30 cellular contexts compared by ENCODE assay signal in genomic region chr6:124613050-124613449, GRCh38.
"Had no signal": no experiment of that assay in that cellular context is flagged by ENCODE, and none has a peak within 500 bp of the region (broad histone marks: within the 10 kb centered on the region; RNA-seq: fewer than 3 reads in every experiment).

No MANE protein-coding gene starts in this region.

- H3K9me3 Mint-ChIP-seq: activated CD4-positive, alpha-beta memory T cell treated with anti-CD3 and anti-CD28 coated beads for 36 hours; activated CD4-positive, alpha-beta T cell treated with anti-CD3 and anti-CD28 coated beads, Interleukin-2, amount 10 ng/mL, durations not matched to agents 24 days and 14 days; activated naive CD4-positive, alpha-beta T cell treated with anti-CD3 and anti-CD28 coated beads, Interleukin-2, amount 10 ng/mL, durations not matched to agents 7 days and 5 days; activated naive CD8-positive, alpha-beta T cell treated with anti-CD3 and anti-CD28 coated beads, Interleukin-2, amount 10 ng/mL, durations not matched to agents 7 days and 5 days; activated T-helper 1 cell treated with anti-CD3 and anti-CD28 coated beads, Interleukin-12 subunit alpha, Interleukin-12 subunit beta, Interleukin-2, Interleukin-4 antibody, amounts not matched to agents 30 ng/mL and 10 ng/mL and 1 ng/mL, durations not matched to agents 14 hours and 24 hours and 36 hours; activated T-helper 2 cell treated with anti-CD3 and anti-CD28 coated beads, Interferon-gamma antibody, Interleukin-2, Interleukin-4, amounts not matched to agents 10 μg/mL and 5 μg/mL and 100 μg/mL, durations not matched to agents 14 hours and 24 hours and 36 hours; brain; T-helper 1 cell treated with Interleukin-12 subunit alpha and Interleukin-12 subunit beta and Interleukin-4 antibody, amounts not matched to agents 30 μg/mL and 1 μg/mL, for 36 hours; T-helper 2 cell treated with Interferon-gamma antibody and Interleukin-4, amounts not matched to agents 5 μg/mL and 100 μg/mL, for 36 hours had no signal

- H3K4me3 Mint-ChIP-seq: activated CD4-positive, alpha-beta memory T cell treated with anti-CD3 and anti-CD28 coated beads for 36 hours; activated CD4-positive, alpha-beta T cell treated with anti-CD3 and anti-CD28 coated beads, Interleukin-2, amount 10 ng/mL, durations not matched to agents 24 days and 14 days; activated CD8-positive, alpha-beta memory T cell treated with anti-CD3 and anti-CD28 coated beads, Interleukin-2, amount 10 ng/mL, durations not matched to agents 7 days and 5 days; activated CD8-positive, alpha-beta T cell treated with anti-CD3 and anti-CD28 coated beads, Interleukin-2, amount 10 ng/mL, durations not matched to agents 7 days and 5 days; activated naive CD4-positive, alpha-beta T cell treated with anti-CD3 and anti-CD28 coated beads, Interleukin-2, amount 10 ng/mL, durations not matched to agents 7 days and 5 days; activated naive CD8-positive, alpha-beta T cell treated with anti-CD3 and anti-CD28 coated beads, Interleukin-2, amount 10 ng/mL, durations not matched to agents 7 days and 5 days; activated T-helper 1 cell treated with anti-CD3 and anti-CD28 coated beads, Interleukin-12 subunit alpha, Interleukin-12 subunit beta, Interleukin-2, Interleukin-4 antibody, amounts not matched to agents 30 ng/mL and 10 ng/mL and 1 ng/mL, durations not matched to agents 14 hours and 24 hours and 36 hours; brain; T-cell; T-helper 1 cell treated with Interleukin-12 subunit alpha and Interleukin-12 subunit beta and Interleukin-4 antibody, amounts not matched to agents 30 μg/mL and 1 μg/mL, for 36 hours; T-helper 2 cell treated with Interferon-gamma antibody and Interleukin-4, amounts not matched to agents 5 μg/mL and 100 μg/mL, for 36 hours had no signal

- ATAC-seq: activated CD4-positive, CD25-positive, alpha-beta regulatory T cell treated with anti-CD3 and anti-CD28 coated beads, Interleukin-2, amount 50 U/mL, for 24 hours; activated CD8-positive, alpha-beta memory T cell treated with anti-CD3 and anti-CD28 coated beads, Interleukin-2, amount 10 ng/mL, durations not matched to agents 7 days and 5 days; activated CD8-positive, alpha-beta T cell treated with anti-CD3 and anti-CD28 coated beads, Interleukin-2, amount 10 ng/mL, durations not matched to agents 7 days and 5 days; activated naive CD4-positive, alpha-beta T cell treated with anti-CD3 and anti-CD28 coated beads, Interleukin-2, amount 50 U/mL, for 72 hours; esophagus mucosa; T-cell had no signal

- H3K36me3 Mint-ChIP-seq: activated CD4-positive, alpha-beta memory T cell treated with anti-CD3 and anti-CD28 coated beads for 36 hours; activated CD8-positive, alpha-beta memory T cell treated with anti-CD3 and anti-CD28 coated beads, Interleukin-2, amount 10 ng/mL, durations not matched to agents 7 days and 5 days; activated naive CD4-positive, alpha-beta T cell treated with anti-CD3 and anti-CD28 coated beads, Interleukin-2, amount 10 ng/mL, durations not matched to agents 7 days and 5 days; activated naive CD4-positive, alpha-beta T cell treated with anti-CD3 and anti-CD28 coated beads, Interleukin-2, amount 50 U/mL, for 72 hours; activated naive CD8-positive, alpha-beta T cell treated with anti-CD3 and anti-CD28 coated beads, Interleukin-2, amount 10 ng/mL, durations not matched to agents 7 days and 5 days; brain; T-cell had no signal

- H3K4me3 ChIP-seq: ascending aorta, breast epithelium, cardiac muscle cell, colonic mucosa had no signal

- H3K27me3 ChIP-seq: ascending aorta, breast epithelium, cardiac muscle cell, colonic mucosa had no signal

- H3K4me1 ChIP-seq: ascending aorta, breast epithelium, colonic mucosa had no signal

- H3K27ac Mint-ChIP-seq: activated CD4-positive, alpha-beta memory T cell treated with anti-CD3 and anti-CD28 coated beads for 36 hours; activated CD4-positive, alpha-beta T cell treated with anti-CD3 and anti-CD28 coated beads, Interleukin-2, amount 10 ng/mL, durations not matched to agents 24 days and 14 days; activated CD8-positive, alpha-beta memory T cell treated with anti-CD3 and anti-CD28 coated beads, Interleukin-2, amount 10 ng/mL, durations not matched to agents 7 days and 5 days; activated CD8-positive, alpha-beta T cell treated with anti-CD3 and anti-CD28 coated beads, Interleukin-2, amount 10 ng/mL, durations not matched to agents 7 days and 5 days; activated naive CD4-positive, alpha-beta T cell treated with anti-CD3 and anti-CD28 coated beads, Interleukin-2, amount 10 ng/mL, durations not matched to agents 7 days and 5 days; activated naive CD4-positive, alpha-beta T cell treated with anti-CD3 and anti-CD28 coated beads, Interleukin-2, amount 50 U/mL, for 72 hours; activated naive CD8-positive, alpha-beta T cell treated with anti-CD3 and anti-CD28 coated beads, Interleukin-2, amount 10 ng/mL, durations not matched to agents 7 days and 5 days; activated T-helper 1 cell treated with anti-CD3 and anti-CD28 coated beads, Interleukin-12 subunit alpha, Interleukin-12 subunit beta, Interleukin-2, Interleukin-4 antibody, amounts not matched to agents 30 ng/mL and 10 ng/mL and 1 ng/mL, durations not matched to agents 14 hours and 24 hours and 36 hours; activated T-helper 2 cell treated with anti-CD3 and anti-CD28 coated beads, Interferon-gamma antibody, Interleukin-2, Interleukin-4, amounts not matched to agents 10 μg/mL and 5 μg/mL and 100 μg/mL, durations not matched to agents 14 hours and 24 hours and 36 hours; brain; T-cell; T-helper 1 cell treated with Interleukin-12 subunit alpha and Interleukin-12 subunit beta and Interleukin-4 antibody, amounts not matched to agents 30 μg/mL and 1 μg/mL, for 36 hours; T-helper 2 cell treated with Interferon-gamma antibody and Interleukin-4, amounts not matched to agents 5 μg/mL and 100 μg/mL, for 36 hours had no signal

- H3K36me3 ChIP-seq: ascending aorta, breast epithelium, cardiac muscle cell, colonic mucosa had no signal

- DNase-seq: activated CD4-positive, alpha-beta memory T cell treated with anti-CD3 and anti-CD28 coated beads for 36 hours; activated CD4-positive, alpha-beta T cell treated with anti-CD3 and anti-CD28 coated beads, Interleukin-2, amount 10 ng/mL, durations not matched to agents 24 days and 14 days; activated CD8-positive, alpha-beta memory T cell treated with anti-CD3 and anti-CD28 coated beads, Interleukin-2, amount 10 ng/mL, durations not matched to agents 7 days and 5 days; activated CD8-positive, alpha-beta memory T cell treated with anti-CD3 and anti-CD28 coated beads, Interleukin-2, amount 50 U/mL, for 4 hours; activated CD8-positive, alpha-beta T cell treated with anti-CD3 and anti-CD28 coated beads, Interleukin-2, amount 10 ng/mL, durations not matched to agents 7 days and 5 days; activated effector memory CD4-positive, alpha-beta T cell treated with anti-CD3 and anti-CD28 coated beads, Interleukin-2, amount 50 U/mL, for 16 hours; activated naive CD4-positive, alpha-beta T cell treated with anti-CD3 and anti-CD28 coated beads, Interleukin-2, amount 10 ng/mL, durations not matched to agents 7 days and 5 days; activated naive CD8-positive, alpha-beta T cell treated with anti-CD3 and anti-CD28 coated beads, Interleukin-2, amount 10 ng/mL, durations not matched to agents 7 days and 5 days; activated T-cell treated with anti-CD3 and anti-CD28 coated beads, Interleukin-2, amount 50 U/mL, for 1 hour; activated T-cell treated with anti-CD3 and anti-CD28 coated beads, Interleukin-2, amount 50 U/mL, for 48 hours; central memory CD4-positive, alpha-beta T cell; cerebellar nuclear complex; colonic mucosa; effector CD8-positive, alpha-beta T cell; foreskin fibroblast; head of caudate nucleus; T-cell; T1000 had no signal

- H3K9me3 ChIP-seq: ascending aorta, breast epithelium, colonic mucosa had no signal

- H3K27ac ChIP-seq: ascending aorta, breast epithelium, cardiac muscle cell, colonic mucosa had no signal

- H3K4me1 Mint-ChIP-seq: activated CD4-positive, alpha-beta T cell treated with anti-CD3 and anti-CD28 coated beads, Interleukin-2, amount 10 ng/mL, durations not matched to agents 24 days and 14 days; activated CD8-positive, alpha-beta memory T cell treated with anti-CD3 and anti-CD28 coated beads, Interleukin-2, amount 10 ng/mL, durations not matched to agents 7 days and 5 days; activated naive CD4-positive, alpha-beta T cell treated with anti-CD3 and anti-CD28 coated beads, Interleukin-2, amount 10 ng/mL, durations not matched to agents 7 days and 5 days; activated naive CD8-positive, alpha-beta T cell treated with anti-CD3 and anti-CD28 coated beads, Interleukin-2, amount 10 ng/mL, durations not matched to agents 7 days and 5 days; T-cell had no signal

- FAIRE-seq: frontal cortex had no signal

- H3K27me3 Mint-ChIP-seq: activated CD4-positive, alpha-beta memory T cell treated with anti-CD3 and anti-CD28 coated beads for 36 hours; activated CD4-positive, alpha-beta T cell treated with anti-CD3 and anti-CD28 coated beads, Interleukin-2, amount 10 ng/mL, durations not matched to agents 24 days and 14 days; activated CD8-positive, alpha-beta memory T cell treated with anti-CD3 and anti-CD28 coated beads, Interleukin-2, amount 10 ng/mL, durations not matched to agents 7 days and 5 days; activated naive CD4-positive, alpha-beta T cell treated with anti-CD3 and anti-CD28 coated beads, Interleukin-2, amount 10 ng/mL, durations not matched to agents 7 days and 5 days; activated naive CD8-positive, alpha-beta T cell treated with anti-CD3 and anti-CD28 coated beads, Interleukin-2, amount 10 ng/mL, durations not matched to agents 7 days and 5 days; brain; T-cell had no signal
